Comparison of ENCODE assay signal across 14 cellular contexts in genomic region chr12:122166422-122167327, GRCh38. TPM values are rescaled to one million over a fixed set of nuclear protein-coding genes. Genes with fewer than 3 reads are reported as not detected.
A peak's percentile ranks its signal among the peaks of the same experiment; 100 is the strongest.
DNase-seq lines count a peak whose midpoint lies in the region; ATAC-seq, FAIRE-seq and TF ChIP-seq lines count a peak whose summit lies in the region.
"Had no signal": no experiment of that assay in that cellular context is flagged by ENCODE, and none has a peak within 500 bp of the region (broad histone marks: within the 10 kb centered on the region; RNA-seq: fewer than 3 reads in every experiment).

No MANE protein-coding gene starts in this region.

- CTCF ChIA-PET in CD8-positive, alpha-beta memory T cell (lab: Charles Lee): interaction anchor here (0.9 to 1.9 kb wide), 4 partner anchors 9 to 44 kb away, joined by 3 to 6 read pairs (median 4); no protein-coding TSS in a partner anchor
- CTCF ChIA-PET in activated B cell treated with CpG ODN at 0.5 μM for 24 hours (lab: Charles Lee): no interaction called here

- peak overlapping the region in 6 of 7 donors; percentile 64 to 85 (median 68) for H3K4me3 Mint-ChIP-seq in CD8-positive, alpha-beta memory T cell
- H3K4me3 Mint-ChIP-seq in activated B cell treated with CpG ODN at 0.5 μM for 24 hours: no peak overlapping the region
- peak overlapping the region in 1 of 5 donors; percentile 69 for H3K4me3 Mint-ChIP-seq in immature natural killer cell
- H3K4me3 Mint-ChIP-seq: CD14-positive monocyte had no signal

- H3K4me1 Mint-ChIP-seq in CD8-positive, alpha-beta memory T cell: peaks cover 23 to 33% (median 31%) of the 10 kb centered on the region in 3 donors
- H3K4me1 Mint-ChIP-seq in activated B cell treated with CpG ODN at 0.5 μM for 24 hours (no peaks in the 10 kb centered on the region), immature natural killer cell (peaks cover 34% of the 10 kb centered on the region in 2 donors)
- H3K4me1 Mint-ChIP-seq: CD14-positive monocyte had no signal

- peaks cover 12% of the 10 kb centered on the region for H3K4me1 ChIP-seq in CD8-positive, alpha-beta memory T cell (ENCODE audit: insufficient read depth, low read length)
- no peaks in the 10 kb centered on the region for H3K4me1 ChIP-seq in ascending aorta

- no peaks in the 10 kb centered on the region for H3K36me3 Mint-ChIP-seq in CD8-positive, alpha-beta memory T cell
- no peaks in the 10 kb centered on the region for H3K36me3 Mint-ChIP-seq in activated B cell treated with CpG ODN at 0.5 μM for 24 hours (ENCODE audit: low read depth)
- H3K36me3 Mint-ChIP-seq in immature natural killer cell: no peaks in the 10 kb centered on the region
- H3K36me3 Mint-ChIP-seq: CD14-positive monocyte had no signal

- H3K9me3 Mint-ChIP-seq in CD8-positive, alpha-beta memory T cell: no peaks in the 10 kb centered on the region
- H3K9me3 Mint-ChIP-seq in activated B cell treated with CpG ODN at 0.5 μM for 24 hours (no peaks in the 10 kb centered on the region), immature natural killer cell (no peaks in the 10 kb centered on the region)
- H3K9me3 Mint-ChIP-seq: CD14-positive monocyte had no signal

- TF ChIP-seq CTCF in activated B cell treated with CpG ODN at 0.5 μM for 24 hours (IDR thresholded peaks at IDR 0.05): no peak
- no peak for TF ChIP-seq CTCF in ascending aorta (IDR thresholded peaks at IDR 0.05)

- DNase-seq in CD8-positive, alpha-beta memory T cell: peak in 3 of 5 donors; percentile 11 to 65 (median 17)
- DNase-seq in activated B cell treated with CpG ODN at 0.5 μM for 24 hours (no peak), immature natural killer cell (peak in 1 of 3 donors; percentile 49), ascending aorta (ENCODE audit: low spot score in 2 of 2) (no peak), GM19238 (ENCODE audit: insufficient read length, low spot score) (no peak), Right ventricle myocardium inferior (ENCODE audit: missing footprints) (no peak), GM19239 (ENCODE audit: insufficient read length, low spot score) (no peak)
- DNase-seq: hippocampal formation, NCI-H1694 treated with DMSO at 0.1 percent for 48 hours had no signal

- no peaks in the 10 kb centered on the region for H3K9me3 ChIP-seq in CD8-positive, alpha-beta memory T cell (ENCODE audit: low read length)
- H3K9me3 ChIP-seq in ascending aorta: no peaks in the 10 kb centered on the region

- no peaks in the 10 kb centered on the region for H3K36me3 ChIP-seq in CD8-positive, alpha-beta memory T cell (ENCODE audit: insufficient read depth, low read length)
- no peaks in the 10 kb centered on the region for H3K36me3 ChIP-seq in ascending aorta

- POLR2A ChIA-PET in CD8-positive, alpha-beta memory T cell (lab: Charles Lee): interaction anchor here (0.6 to 1.3 kb wide), 2 partner anchors 59 to 407 kb away, joined by 4 to 5 read pairs; partner anchors contain the start of gene DIABLO
- POLR2A ChIA-PET in activated B cell treated with CpG ODN at 0.5 μM for 24 hours (lab: Charles Lee): no interaction called here

- FAIRE-seq in GM19239 (lab: Jason Lieb, UNC): no peak

- no peak overlapping the region for H3K4me3 ChIP-seq in CD8-positive, alpha-beta memory T cell (ENCODE audit: low read length)
- no peak overlapping the region for H3K4me3 ChIP-seq in ascending aorta

- ATAC-seq in GM21381 (IDR thresholded peaks at IDR 0.05; ENCODE audit: unreplicated experiment): peak; percentile 62
- ATAC-seq in activated B cell treated with CpG ODN at 0.5 μM for 24 hours (ENCODE audit: low read depth): peak; percentile 14
- ATAC-seq in Right ventricle myocardium inferior: no peak

- peaks cover 3 to 6% of the 10 kb centered on the region in 2 donors for H3K27me3 Mint-ChIP-seq in CD8-positive, alpha-beta memory T cell
- H3K27me3 Mint-ChIP-seq in activated B cell treated with CpG ODN at 0.5 μM for 24 hours (peaks cover 14% of the 10 kb centered on the region), immature natural killer cell (ENCODE audit: low read depth in 3 of 3) (peaks cover 2 to 6% (median 4%) of the 10 kb centered on the region in 3 donors)

- intact Hi-C loops in activated B cell treated with CpG ODN at 0.5 μM for 24 hours (cut with micrococcal nuclease): no loop called here
- intact Hi-C loops in ascending aorta (cut with DNase I): no loop called here
- intact Hi-C loops in Right ventricle myocardium inferior (cut with DNase I): no loop called here

- no peaks in the 10 kb centered on the region for H3K27me3 ChIP-seq in CD8-positive, alpha-beta memory T cell (ENCODE audit: insufficient read depth, low read length, poor library complexity, severe bottlenecking)
- H3K27me3 ChIP-seq in ascending aorta: no peaks in the 10 kb centered on the region

- H3K27ac Mint-ChIP-seq in CD8-positive, alpha-beta memory T cell: peak overlapping the region; percentile 11 to 86 (median 81)
- H3K27ac Mint-ChIP-seq in activated B cell treated with CpG ODN at 0.5 μM for 24 hours: no peak overlapping the region
- peak overlapping the region in 4 of 6 donors; percentile 50 to 87 (median 69) for H3K27ac Mint-ChIP-seq in immature natural killer cell
- H3K27ac Mint-ChIP-seq: CD14-positive monocyte had no signal

- H3K27ac ChIP-seq in CD8-positive, alpha-beta memory T cell (ENCODE audit: low read depth, low read length): no peak overlapping the region
- no peak overlapping the region for H3K27ac ChIP-seq in ascending aorta

RNA-seq across cellular contexts. Expression of gene IL31, which starts 7.3 kb away (rescaled TPM):
- 1 to 10 TPM; 4.1 to 5.1 TPM for total RNA-seq in CD8-positive, alpha-beta memory T cell
- polyA plus RNA-seq in CD8-positive, alpha-beta memory T cell: not detected
- total RNA-seq in activated B cell treated with CpG ODN at 0.5 μM for 24 hours (not detected in 2 replicates), ascending aorta (not detected), Right ventricle myocardium inferior (not detected)
- not detected for polyA plus RNA-seq in immature natural killer cell
- total RNA-seq: H4, myocyte, urinary bladder had no signal
- polyA plus RNA-seq: CD14-positive monocyte, urinary bladder had no signal

RNA-seq across cellular contexts. Expression of gene LRRC43, which starts 16.2 kb away (rescaled TPM):
- under 1 TPM; 0.18 to 0.26 TPM for total RNA-seq in CD8-positive, alpha-beta memory T cell
- polyA plus RNA-seq in CD8-positive, alpha-beta memory T cell: 0.25 TPM
- total RNA-seq in activated B cell treated with CpG ODN at 0.5 μM for 24 hours: not detected in 2 replicates
- 1 to 10 TPM in 2 of 3 donors, under 1 TPM in 1; 0.52 to 6.2 (median 3.2) TPM for polyA plus RNA-seq in immature natural killer cell
- not detected for total RNA-seq in ascending aorta
- total RNA-seq in Right ventricle myocardium inferior: 0.70 TPM
- total RNA-seq: H4, myocyte, urinary bladder had no signal
- polyA plus RNA-seq: CD14-positive monocyte had no signal

RNA-seq across cellular contexts. Expression of gene B3GNT4, which starts 36.8 kb away (rescaled TPM):
- total RNA-seq in CD8-positive, alpha-beta memory T cell: under 1 TPM; 0.15 to 0.18 TPM
- polyA plus RNA-seq in CD8-positive, alpha-beta memory T cell: 0.22 TPM
- total RNA-seq in activated B cell treated with CpG ODN at 0.5 μM for 24 hours (not detected in 2 replicates), ascending aorta (not detected), Right ventricle myocardium inferior (not detected)
- under 1 TPM in 1 of 3 donors, not detected in 2; 0.82 TPM for polyA plus RNA-seq in immature natural killer cell
- total RNA-seq: myocyte had no signal
- polyA plus RNA-seq: CD14-positive monocyte had no signal

RNA-seq across cellular contexts. Expression of gene DIABLO, which starts 59.2 kb away (rescaled TPM):
- 10 to 100 TPM; 63.4 to 64.2 TPM for total RNA-seq in CD8-positive, alpha-beta memory T cell
- polyA plus RNA-seq in CD8-positive, alpha-beta memory T cell: 71.8 TPM
- total RNA-seq in activated B cell treated with CpG ODN at 0.5 μM for 24 hours (39.8 and 51.3 TPM in 2 replicates), ascending aorta (54.8 TPM), Right ventricle myocardium inferior (28.2 TPM)
- polyA plus RNA-seq in immature natural killer cell: 10 to 100 TPM; 68.0 to 99.2 (median 76.4) TPM

Comparison
In these comparisons a context has a peak if more than half of its experiments do, and no peak if none do; other contexts are left out.
1. DNase-seq: peak in CD8-positive, alpha-beta memory T cell (3 of 5); none in activated B cell treated with CpG ODN at 0.5 μM for 24 hours (single experiment), ascending aorta (0 of 2), GM19238 (single experiment), Right ventricle myocardium inferior (single experiment) and GM19239 (single experiment).